ENCODE assay signal across 1 cellular context in genomic region chr14:36979863-36980262, GRCh38.
TF ChIP-seq lines count a peak whose summit lies in the region.

No MANE protein-coding gene starts in this region.

TF ChIP-seq in HepG2, 621 proteins besides CTCF, POLR2A, EP300 and RAD21 (continued from another document):
- TF ChIP-seq MXD3 (CRISPR knock-in tag; IDR thresholded peaks at IDR 0.05): no peak
- 0 out of 2 replicates have a peak, but pooled peaks have one; percentile 57 for TF ChIP-seq ZMAT3 (CRISPR knock-in tag; conservative IDR thresholded peaks at IDR 0.05)
- 0 out of 2 replicates have a peak, but pooled peaks have one; percentile 10 for TF ChIP-seq IRX3 (CRISPR knock-in tag; IDR thresholded peaks at IDR 0.05; ENCODE audit: borderline replicate concordance, low read depth)
- no peak for TF ChIP-seq ZNF296 (CRISPR knock-in tag; conservative IDR thresholded peaks at IDR 0.05)
- TF ChIP-seq HOMEZ (CRISPR knock-in tag; IDR thresholded peaks at IDR 0.05; ENCODE audit: low read depth): no peak
